9 cellular contexts compared by ENCODE assay signal in the genomic region with DNA sequence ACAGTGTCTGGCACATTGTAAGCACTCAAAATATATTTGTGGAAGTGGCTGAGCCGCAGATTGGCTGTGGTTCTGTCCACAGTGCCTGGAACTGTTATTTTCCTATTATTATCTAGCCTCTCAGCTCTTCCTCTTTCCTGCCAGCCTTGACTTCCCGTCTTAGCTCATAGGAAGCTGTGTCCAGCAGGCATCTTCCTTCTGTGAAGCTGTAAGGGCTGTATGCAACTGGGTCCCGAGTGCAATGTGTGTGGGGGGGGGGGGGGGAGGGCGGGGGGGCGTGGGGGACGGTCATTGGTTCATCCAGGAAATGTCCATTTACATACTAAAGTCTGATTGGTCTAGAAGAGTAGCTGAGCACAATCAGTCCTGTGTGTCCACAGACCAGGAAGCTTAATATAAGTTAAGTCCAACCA.
DNase-seq lines count a peak whose midpoint lies in the region; ATAC-seq and TF ChIP-seq lines count a peak whose summit lies in the region.
"Had no signal": no experiment of that assay in that cellular context is flagged by ENCODE, and none has a peak within 500 bp of the region (broad histone marks: within the 10 kb centered on the region; RNA-seq: fewer than 3 reads in every experiment).

No MANE protein-coding gene starts in this region.

- ATAC-seq in right lobe of liver (peak; percentile 75 to 91 (median 88)), HG02981 (IDR thresholded peaks at IDR 0.05; ENCODE audit: unreplicated experiment) (no peak), HG03280 (IDR thresholded peaks at IDR 0.05; ENCODE audit: unreplicated experiment) (no peak), HG02798 (IDR thresholded peaks at IDR 0.05; ENCODE audit: poor library complexity, unreplicated experiment) (no peak)

- DNase-seq in AG10803 (ENCODE audit: low read depth) (peak; percentile 60), NCI-H1048 (lab: John Stamatoyannopoulos, UW) (peak; percentile 82), brain pericyte (ENCODE audit: low read depth, low spot score) (peak; percentile 13), right lobe of liver (peak in 2 of 3 donors; percentile 18 to 47)
- DNase-seq in activated CD4-positive, alpha-beta T cell treated with anti-CD3 and anti-CD28 coated beads, Interleukin-2, amount 10 ng/mL, durations not matched to agents 7 days and 5 days: no peak

- intact Hi-C loops in right lobe of liver (cut with DNase I): loop anchor here in 1 of 2 donors (10.0 kb wide), 1 partner anchor 115 kb away; no protein-coding TSS in a partner anchor

- no peaks in the 10 kb centered on the region for H3K9me3 ChIP-seq in right lobe of liver
- H3K9me3 ChIP-seq: SJSA1 had no signal

- no peaks in the 10 kb centered on the region for H3K4me1 ChIP-seq in right lobe of liver
- H3K4me1 ChIP-seq: SJSA1 had no signal

- H3K36me3 ChIP-seq in right lobe of liver: no peaks in the 10 kb centered on the region
- H3K36me3 ChIP-seq: SJSA1 had no signal

- POLR2A ChIA-PET in activated CD4-positive, alpha-beta T cell treated with anti-CD3 and anti-CD28 coated beads, Interleukin-2, amount 10 ng/mL, durations not matched to agents 7 days and 5 days (lab: Charles Lee): no interaction called here

- no peak for TF ChIP-seq POLR2A in right lobe of liver (IDR thresholded peaks at IDR 0.05)

- H3K27me3 Mint-ChIP-seq in activated CD4-positive, alpha-beta T cell treated with anti-CD3 and anti-CD28 coated beads, Interleukin-2, amount 10 ng/mL, durations not matched to agents 7 days and 5 days: peaks cover 13% of the 10 kb centered on the region

- no peak overlapping the region for H3K4me3 Mint-ChIP-seq in activated CD4-positive, alpha-beta T cell treated with anti-CD3 and anti-CD28 coated beads, Interleukin-2, amount 10 ng/mL, durations not matched to agents 7 days and 5 days

- H3K9me3 Mint-ChIP-seq in activated CD4-positive, alpha-beta T cell treated with anti-CD3 and anti-CD28 coated beads, Interleukin-2, amount 10 ng/mL, durations not matched to agents 7 days and 5 days: no peaks in the 10 kb centered on the region

- no peak overlapping the region; the same call in 1 of the 2 replicates for H3K4me3 ChIP-seq in AG10803 (ENCODE audit: low read length)
- no peak overlapping the region for H3K4me3 ChIP-seq in right lobe of liver
- H3K4me3 ChIP-seq: SJSA1 had no signal

- no peak overlapping the region for H3K27ac ChIP-seq in right lobe of liver
- H3K27ac ChIP-seq: SJSA1 had no signal

- H3K36me3 Mint-ChIP-seq in activated CD4-positive, alpha-beta T cell treated with anti-CD3 and anti-CD28 coated beads, Interleukin-2, amount 10 ng/mL, durations not matched to agents 7 days and 5 days (ENCODE audit: low read depth): no peaks in the 10 kb centered on the region

- no peak for TF ChIP-seq CTCF in AG10803 (conservative IDR thresholded peaks at IDR 0.05; ENCODE audit: low read length)
- TF ChIP-seq CTCF in right lobe of liver (IDR thresholded peaks at IDR 0.05): no peak

- no peaks in the 10 kb centered on the region for H3K4me1 Mint-ChIP-seq in activated CD4-positive, alpha-beta T cell treated with anti-CD3 and anti-CD28 coated beads, Interleukin-2, amount 10 ng/mL, durations not matched to agents 7 days and 5 days

- CTCF ChIA-PET in activated CD4-positive, alpha-beta T cell treated with anti-CD3 and anti-CD28 coated beads, Interleukin-2, amount 10 ng/mL, durations not matched to agents 7 days and 5 days (lab: Charles Lee): no interaction called here

- 14% methylated on average over 5 of the region's 6 CpGs for WGBS in right lobe of liver (ENCODE audit: insufficient coverage, low coverage, low lambda C conversion rate, missing lambda C conversion rate)

- no peaks in the 10 kb centered on the region for H3K27me3 ChIP-seq in right lobe of liver
- H3K27me3 ChIP-seq: SJSA1 had no signal

- H3K27ac Mint-ChIP-seq in activated CD4-positive, alpha-beta T cell treated with anti-CD3 and anti-CD28 coated beads, Interleukin-2, amount 10 ng/mL, durations not matched to agents 7 days and 5 days: no peak overlapping the region

Comparison
In these comparisons a context has a peak if more than half of its experiments do, and no peak if none do; other contexts are left out.
1. ATAC-seq: peak in right lobe of liver (4 of 4); none in HG02981 (single experiment), HG03280 (single experiment) and HG02798 (single experiment).